ENCODE assay signal across 15 cellular contexts in genomic region chr14:82999802-83000201, GRCh38.
DNase-seq lines count a peak whose midpoint lies in the region; ATAC-seq, FAIRE-seq and TF ChIP-seq lines count a peak whose summit lies in the region.
"Had no signal": no experiment of that assay in that cellular context is flagged by ENCODE, and none has a peak within 500 bp of the region (broad histone marks: within the 10 kb centered on the region; RNA-seq: fewer than 3 reads in every experiment).

No MANE protein-coding gene starts in this region.

- no peak overlapping the region for H2AFZ ChIP-seq in GM23248

- H3K4me3 Mint-ChIP-seq in glutamatergic neuron (ENCODE audit: unreplicated experiment) (no peak overlapping the region), CD14-positive monocyte (no peak overlapping the region)
- H3K4me3 Mint-ChIP-seq in stimulated activated naive CD8-positive, alpha-beta T cell treated with anti-CD3 and anti-CD28 coated beads, Interleukin-15, amount 100 ng/mL, for 72 hours = no peak overlapping the region
- H3K4me3 Mint-ChIP-seq: dendritic cell treated with granulocyte-macrophage colony-stimulating factor and Interleukin-4, amounts not matched to agents 40 ng/mL and 50 ng/mL, for 4 days; memory B cell had no signal

- H3K27me3 ChIP-seq in GM23248 (replicated peaks; ENCODE audit: insufficient read depth) (no peaks in the 10 kb centered on the region), RWPE2 (ENCODE audit: insufficient read depth, poor library complexity, severe bottlenecking) (no peaks in the 10 kb centered on the region)
- H3K27me3 ChIP-seq: transverse colon had no signal

- no peak overlapping the region for H3K9ac ChIP-seq in GM23248

- no peaks in the 10 kb centered on the region for H3K9me2 ChIP-seq in GM23248 (ENCODE audit: insufficient read depth)

- TF ChIP-seq CTCF in AG10803 (conservative IDR thresholded peaks at IDR 0.05; ENCODE audit: low read length) (peak; percentile 34; the same call in 1 of the 2 replicates), RWPE2 (IDR thresholded peaks at IDR 0.05; ENCODE audit: poor library complexity, severe bottlenecking) (peak; percentile 48), glutamatergic neuron (IDR thresholded peaks at IDR 0.05; ENCODE audit: partially characterized antibody, unreplicated experiment) (peak; percentile 64), CD14-positive monocyte (IDR thresholded peaks at IDR 0.05) (no peak)

- H3K27me3 Mint-ChIP-seq in glutamatergic neuron (ENCODE audit: unreplicated experiment) (no peaks in the 10 kb centered on the region), CD14-positive monocyte (ENCODE audit: low read depth in 3 of 3) (peaks cover 0 to 4% (median 0%) of the 10 kb centered on the region in 3 donors)
- no peaks in the 10 kb centered on the region for H3K27me3 Mint-ChIP-seq in stimulated activated naive CD8-positive, alpha-beta T cell treated with anti-CD3 and anti-CD28 coated beads, Interleukin-15, amount 100 ng/mL, for 72 hours
- H3K27me3 Mint-ChIP-seq: dendritic cell treated with granulocyte-macrophage colony-stimulating factor and Interleukin-4, amounts not matched to agents 40 ng/mL and 50 ng/mL, for 4 days; memory B cell had no signal

- H3K9me3 ChIP-seq in GM23248 (ENCODE audit: low read depth) (no peaks in the 10 kb centered on the region), RWPE2 (ENCODE audit: severe bottlenecking) (no peaks in the 10 kb centered on the region)
- H3K9me3 ChIP-seq: transverse colon had no signal

- H3K4me1 Mint-ChIP-seq in glutamatergic neuron (ENCODE audit: low read depth, unreplicated experiment) = no peaks in the 10 kb centered on the region
- H3K4me1 Mint-ChIP-seq in CD14-positive monocyte = no peaks in the 10 kb centered on the region
- H3K4me1 Mint-ChIP-seq in stimulated activated naive CD8-positive, alpha-beta T cell treated with anti-CD3 and anti-CD28 coated beads, Interleukin-15, amount 100 ng/mL, for 72 hours = no peaks in the 10 kb centered on the region
- H3K4me1 Mint-ChIP-seq: memory B cell had no signal

- no peak for TF ChIP-seq POLR2A in GM12892 (IDR thresholded peaks at IDR 0.05; ENCODE audit: low read depth, low read length)

- H3K27ac ChIP-seq in GM23248 = no peak overlapping the region
- no peak overlapping the region for H3K27ac ChIP-seq in RWPE2 (ENCODE audit: poor library complexity, severe bottlenecking)
- H3K27ac ChIP-seq: transverse colon had no signal

- in situ Hi-C loops in GM23248 (cut with MboI) = no loop called here

- H4K20me1 ChIP-seq in GM23248 (ENCODE audit: insufficient read depth) = no peaks in the 10 kb centered on the region

- no peaks in the 10 kb centered on the region for H3K79me2 ChIP-seq in GM23248 (ENCODE audit: insufficient read depth)

- H3K4me1 ChIP-seq in GM23248 (ENCODE audit: insufficient read depth) = no peaks in the 10 kb centered on the region
- no peaks in the 10 kb centered on the region for H3K4me1 ChIP-seq in RWPE2 (ENCODE audit: insufficient read depth, poor library complexity, severe bottlenecking)
- H3K4me1 ChIP-seq: transverse colon had no signal

- H3K9me3 Mint-ChIP-seq in glutamatergic neuron (ENCODE audit: unreplicated experiment) (no peaks in the 10 kb centered on the region), CD14-positive monocyte (peaks cover 0 to 3% (median 0%) of the 10 kb centered on the region in 7 donors)
- peaks cover 0 to under 1% of the 10 kb centered on the region in 2 donors for H3K9me3 Mint-ChIP-seq in stimulated activated naive CD8-positive, alpha-beta T cell treated with anti-CD3 and anti-CD28 coated beads, Interleukin-15, amount 100 ng/mL, for 72 hours
- H3K9me3 Mint-ChIP-seq: dendritic cell treated with granulocyte-macrophage colony-stimulating factor and Interleukin-4, amounts not matched to agents 40 ng/mL and 50 ng/mL, for 4 days had no signal

- H3K27ac Mint-ChIP-seq in glutamatergic neuron (ENCODE audit: unreplicated experiment) (no peak overlapping the region), CD14-positive monocyte (no peak overlapping the region)
- H3K27ac Mint-ChIP-seq in stimulated activated naive CD8-positive, alpha-beta T cell treated with anti-CD3 and anti-CD28 coated beads, Interleukin-15, amount 100 ng/mL, for 72 hours = no peak overlapping the region
- H3K27ac Mint-ChIP-seq: dendritic cell treated with granulocyte-macrophage colony-stimulating factor and Interleukin-4, amounts not matched to agents 40 ng/mL and 50 ng/mL, for 4 days; memory B cell had no signal

- H3K36me3 ChIP-seq in GM23248 (ENCODE audit: low read depth) (no peaks in the 10 kb centered on the region), RWPE2 (ENCODE audit: low read depth) (no peaks in the 10 kb centered on the region)
- H3K36me3 ChIP-seq: transverse colon had no signal

- ATAC-seq in RWPE2 (ENCODE audit: low read depth) = no peak
- no peak for ATAC-seq in stimulated activated naive CD8-positive, alpha-beta T cell treated with anti-CD3 and anti-CD28 coated beads, Interleukin-15, amount 100 ng/mL, for 72 hours

- H3F3A ChIP-seq in GM23248 (ENCODE audit: insufficient read depth) = no peaks in the 10 kb centered on the region

- intact Hi-C loops in CD14-positive monocyte (cut with micrococcal nuclease) = no loop called here

- H3K36me3 Mint-ChIP-seq in glutamatergic neuron (ENCODE audit: unreplicated experiment) = no peaks in the 10 kb centered on the region
- no peaks in the 10 kb centered on the region for H3K36me3 Mint-ChIP-seq in CD14-positive monocyte
- H3K36me3 Mint-ChIP-seq: memory B cell had no signal

- DNase-seq in AG10803 (ENCODE audit: low read depth) (no peak), GM23248 (peak; percentile 6), RWPE2 (ENCODE audit: low spot score) (no peak), glutamatergic neuron (no peak), CD14-positive monocyte (ENCODE audit: low spot score) (no peak), GM12892 (ENCODE audit: insufficient read length) (no peak)
- no peak for DNase-seq in stimulated activated CD8-positive, alpha-beta memory T cell treated with anti-CD3 and anti-CD28 coated beads, Interleukin-4, amount 100 ng/mL, for 48 hours
- no peak for DNase-seq in stimulated activated naive CD8-positive, alpha-beta T cell treated with anti-CD3 and anti-CD28 coated beads, Interleukin-15, amount 100 ng/mL, for 72 hours
- DNase-seq: activated CD4-positive, alpha-beta T cell treated with anti-CD3 and anti-CD28 coated beads for 48 hours; activated naive CD4-positive, alpha-beta T cell; NCI-H2227 treated with DMSO at 0.1 percent for 48 hours; retina; transverse colon had no signal

- H3K4me2 ChIP-seq in GM23248 (ENCODE audit: unreplicated experiment) = no peak overlapping the region

- no peak for FAIRE-seq in GM12892 (lab: Jason Lieb, UNC)

- H3K4me3 ChIP-seq in AG10803 (ENCODE audit: low read length) = no peak overlapping the region
- no peak overlapping the region for H3K4me3 ChIP-seq in GM23248
- no peak overlapping the region for H3K4me3 ChIP-seq in RWPE2 (ENCODE audit: severe bottlenecking)
- H3K4me3 ChIP-seq: transverse colon had no signal
